In genomic region chr10:86734209-86734988, GRCh38 we compare ENCODE assay signal across 15 cellular contexts. TPM values are rescaled to one million over a fixed set of nuclear protein-coding genes. Genes with fewer than 3 reads are reported as not detected.
A peak's percentile ranks its signal among the peaks of the same experiment; 100 is the strongest.
DNase-seq lines count a peak whose midpoint lies in the region; ATAC-seq and TF ChIP-seq lines count a peak whose summit lies in the region.
"Had no signal": no experiment of that assay in that cellular context is flagged by ENCODE, and none has a peak within 500 bp of the region (broad histone marks: within the 10 kb centered on the region; RNA-seq: fewer than 3 reads in every experiment).

No MANE protein-coding gene starts in this region.

- H3K4me3 Mint-ChIP-seq in brain = peak overlapping the region in 1 of 5 experiments; percentile 6
- H3K4me3 Mint-ChIP-seq: activated naive CD4-positive, alpha-beta T cell treated with anti-CD3 and anti-CD28 coated beads for 36 hours; nephron had no signal

- no peaks in the 10 kb centered on the region for H3K27me3 Mint-ChIP-seq in brain

- H3K27ac ChIP-seq in rectal smooth muscle tissue (ENCODE audit: low read depth, low read length) (peak overlapping the region; percentile 100), A673 (ENCODE audit: low read depth, low read length, poor library complexity, severe bottlenecking) (no peak overlapping the region)

- peaks cover 0 to 4% (median 0%) of the 10 kb centered on the region in 5 experiments for H3K9me3 Mint-ChIP-seq in brain
- H3K9me3 Mint-ChIP-seq: activated naive CD4-positive, alpha-beta T cell treated with anti-CD3 and anti-CD28 coated beads for 36 hours; nephron had no signal

- H3K36me3 Mint-ChIP-seq in brain = no peaks in the 10 kb centered on the region

- no TSS peak for BruUV-seq in A673 (replicated peaks; lab: Mats Ljungman, UMichigan)

- H3K4me3 ChIP-seq in rectal smooth muscle tissue (ENCODE audit: low read length) = no peak overlapping the region
- no peak overlapping the region for H3K4me3 ChIP-seq in A673 (ENCODE audit: low read depth, low read length, poor library complexity, severe bottlenecking)
- H3K4me3 ChIP-seq: skin epidermis had no signal

- H3K27ac Mint-ChIP-seq in brain = peak overlapping the region in 3 of 5 experiments; percentile 9 to 71 (median 16)
- H3K27ac Mint-ChIP-seq: activated naive CD4-positive, alpha-beta T cell treated with anti-CD3 and anti-CD28 coated beads for 36 hours had no signal

- H3K4me1 ChIP-seq in rectal smooth muscle tissue (ENCODE audit: control insufficient read depth, insufficient read depth, low read length) (peaks cover 39% of the 10 kb centered on the region), A673 (ENCODE audit: insufficient read depth, low read length, poor library complexity, severe bottlenecking) (peaks cover 5% of the 10 kb centered on the region)

- H3K9me3 ChIP-seq in A673 (ENCODE audit: low read depth, low read length, poor library complexity, severe bottlenecking) = no peaks in the 10 kb centered on the region

- ATAC-seq in GM18498 (IDR thresholded peaks at IDR 0.05; ENCODE audit: unreplicated experiment) (peak; percentile 57), HG03175 (IDR thresholded peaks at IDR 0.05; ENCODE audit: unreplicated experiment) (peak; percentile 51)

- intact Hi-C loops in A673 (cut with micrococcal nuclease; ENCODE audit: unreplicated experiment) = no loop called here

- TF ChIP-seq CTCF in brain (conservative IDR thresholded peaks at IDR 0.05) (no peak), A673 (conservative IDR thresholded peaks at IDR 0.05; ENCODE audit: low read depth, low read length) (no peak)

- CTCF ChIA-PET in A673 (lab: Charles Lee) = interaction anchor here (0.7 kb wide), 1 partner anchor 43 kb away, joined by 3 read pairs; no protein-coding TSS in a partner anchor

- no peaks in the 10 kb centered on the region for H3K36me3 ChIP-seq in rectal smooth muscle tissue (ENCODE audit: control insufficient read depth, insufficient read depth, low read length)
- no peaks in the 10 kb centered on the region for H3K36me3 ChIP-seq in A673 (ENCODE audit: insufficient read depth, low read length, poor library complexity, severe bottlenecking)

- POLR2A ChIA-PET in A673 (lab: Charles Lee; ENCODE audit: low non-redundant PET) = interaction anchor here (0.7 kb wide), 1 partner anchor 19 kb away, joined by 7 read pairs; no protein-coding TSS in a partner anchor

- peaks cover 32% of the 10 kb centered on the region for H3K4me1 Mint-ChIP-seq in brain

- no peak for DNase-seq in A673 (ENCODE audit: low spot score)
- DNase-seq in NK-92 treated with Interleukin-12 subunit alpha and Interleukin-12 subunit beta, amount 100 ng/mL, for 24 hours (lab: John Stamatoyannopoulos, UW) = no peak
- DNase-seq in D341Med (ENCODE audit: low spot score) = no peak
- no peak for DNase-seq in cortex of kidney (lab: John Stamatoyannopoulos, UW)
- DNase-seq: activated CD4-positive, alpha-beta T cell treated with anti-CD3 and anti-CD28 coated beads for 1 hour; activated CD8-positive, alpha-beta memory T cell treated with anti-CD3 and anti-CD28 coated beads, Interleukin-2, amount 50 U/mL, for 4 hours; activated naive CD4-positive, alpha-beta T cell treated with anti-CD3 and anti-CD28 coated beads for 36 hours; Calu3; glutamatergic neuron had no signal

- H3K27me3 ChIP-seq in rectal smooth muscle tissue (ENCODE audit: control insufficient read depth, insufficient read depth, low read length) = no peaks in the 10 kb centered on the region
- H3K27me3 ChIP-seq in A673 (replicated peaks; ENCODE audit: insufficient read depth, low read depth, low read length, poor library complexity) = no peaks in the 10 kb centered on the region

- no peak overlapping the region for H3K9ac ChIP-seq in rectal smooth muscle tissue (ENCODE audit: low read length)

RNA-seq across cellular contexts. Expression of gene BMPR1A, which starts 22.0 kb away (rescaled TPM):
- polyA plus RNA-seq in brain (ENCODE audit: insufficient read depth, low read depth, low replicate concordance) = 7.2 TPM
- 112 and 136 TPM in 2 replicates for total RNA-seq in A673 (2021)
